In genomic region chr19:13093407-13094284, GRCh38 we compare ENCODE assay signal across 8 cellular contexts. TPM values are rescaled to one million over a fixed set of nuclear protein-coding genes. Genes with fewer than 3 reads are reported as not detected.
DNase-seq lines count a peak whose midpoint lies in the region; ATAC-seq and TF ChIP-seq lines count a peak whose summit lies in the region.

No MANE protein-coding gene starts in this region.

- H3K36me3 ChIP-seq in liver (ENCODE audit: control insufficient read depth in 4 of 4, insufficient read depth in 3 of 4, low read depth in 1 of 4, low read length in 3 of 4): peaks cover 0 to 6% (median 2%) of the 10 kb centered on the region in 4 donors

- 49% methylated on average over 12 of the region's 12 CpGs for WGBS in liver

- TF ChIP-seq RAD21 in liver (IDR thresholded peaks at IDR 0.05): peak; percentile 96 to 98

- no peaks in the 10 kb centered on the region for H3K9me3 ChIP-seq in liver (ENCODE audit: control insufficient read depth in 4 of 4, low read length in 3 of 4)

- H3K4me1 ChIP-seq in liver (ENCODE audit: control insufficient read depth in 4 of 4, insufficient read depth in 4 of 4, low read length in 3 of 4): peaks cover 19 to 48% (median 29%) of the 10 kb centered on the region in 4 donors

- DNase-seq in C1 segment of cervical spinal cord (lab: John Stamatoyannopoulos, UW) (peak in 13 of 14 donors; percentile 52 to 84 (median 73)), HCEC 1CT (peak; percentile 66), NCI-H446 treated with DMSO at 0.1 percent for 48 hours (lab: John Stamatoyannopoulos, UW) (peak; percentile 68)
- DNase-seq in activated CD4-positive, alpha-beta T cell treated with anti-CD3 and anti-CD28 coated beads for 4 hours: peak; percentile 73 to 77
- peak; percentile 70 to 79 for DNase-seq in stimulated activated CD4-positive, alpha-beta T cell treated with anti-CD3 and anti-CD28 coated beads, Interleukin-2, amount 100 ng/mL, for 48 hours

- H3K27me3 ChIP-seq in liver (ENCODE audit: control insufficient read depth in 4 of 4, insufficient read depth in 4 of 4, low read length in 3 of 4): no peaks in the 10 kb centered on the region

- H3K27ac ChIP-seq in cingulate gyrus (ENCODE audit: low read depth, low read length) (peak overlapping the region; percentile 84), liver (ENCODE audit: low read depth in 1 of 2, low read length in 2 of 2) (no peak overlapping the region)

- no peak for ATAC-seq in HG02571 (IDR thresholded peaks at IDR 0.05; ENCODE audit: unreplicated experiment)

- H3K9ac ChIP-seq in liver (ENCODE audit: low read depth in 1 of 2, low read length in 2 of 2): no peak overlapping the region

- H3K4me3 ChIP-seq in liver (ENCODE audit: low read depth in 1 of 3, low read length in 3 of 3): no peak overlapping the region

- TF ChIP-seq CTCF in liver (IDR thresholded peaks at IDR 0.05; ENCODE audit: low read depth, low read length, missing input control): peak; percentile 94

TF ChIP-seq in liver, 16 proteins besides CTCF, POLR2A, EP300 and RAD21:
- no peak for TF ChIP-seq ZBTB33 (IDR thresholded peaks at IDR 0.05)
- no peak for TF ChIP-seq YY1 (IDR thresholded peaks at IDR 0.05)
- peak in 1 of 2 donors; percentile 16 for TF ChIP-seq RXRA (IDR thresholded peaks at IDR 0.05)

RNA-seq across cellular contexts. Expression of gene LYL1, which starts 9.0 kb away (rescaled TPM):
- total RNA-seq in liver: 10 to 100 TPM in 1 of 2 donors, 1 to 10 TPM in 1; 2.0 to 69.7 TPM
- polyA plus RNA-seq in liver: 1 to 10 TPM in 1 of 2 donors, under 1 TPM in 1; 0.35 to 2.6 TPM

RNA-seq across cellular contexts. Expression of gene TRMT1, which starts 22.9 kb away (rescaled TPM):
- total RNA-seq in liver: 10 to 100 TPM in 1 of 2 donors, 1 to 10 TPM in 1; 8.3 to 15.6 TPM
- polyA plus RNA-seq in liver: 10 to 100 TPM in 1 of 2 donors, 1 to 10 TPM in 1; 9.8 to 13.7 TPM

RNA-seq across cellular contexts. Expression of gene NACC1, which starts 24.4 kb away (rescaled TPM):
- 10 to 100 TPM; 16.7 to 18.7 TPM for total RNA-seq in liver
- polyA plus RNA-seq in liver: 10 to 100 TPM in 1 of 2 donors, under 1 TPM in 1; 0.86 to 24.7 TPM

RNA-seq across cellular contexts. Expression of gene STX10, which starts 56.5 kb away (rescaled TPM):
- 10 to 100 TPM; 15.7 to 23.3 TPM for total RNA-seq in liver
- 10 to 100 TPM; 19.2 to 32.7 TPM for polyA plus RNA-seq in liver

RNA-seq across cellular contexts. Expression of gene IER2, which starts 56.6 kb away (rescaled TPM):
- 10 to 100 TPM; 11.4 to 20.3 TPM for total RNA-seq in liver
- polyA plus RNA-seq in liver: 10 to 100 TPM; 23.6 to 38.9 TPM
